ENCODE assay signal across 11 cellular contexts in the genomic region with DNA sequence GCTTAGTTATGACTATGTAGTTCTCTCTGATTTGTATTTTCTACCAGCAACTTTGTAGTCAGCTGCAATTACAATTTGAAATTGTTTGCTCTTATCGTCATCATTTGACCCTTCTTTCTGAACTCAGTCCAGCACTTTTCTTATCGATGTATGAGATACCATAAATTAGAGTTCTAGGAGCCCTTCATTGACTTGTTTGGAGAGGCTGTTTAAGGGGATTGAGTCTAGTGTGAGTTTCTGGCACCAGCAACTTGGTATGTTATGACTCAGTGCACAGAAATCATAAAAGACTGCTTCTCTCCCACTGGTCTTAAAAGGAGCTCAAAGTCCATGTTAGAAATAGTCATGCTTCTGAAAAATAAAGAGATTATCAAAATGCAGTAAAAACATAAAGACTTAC.
A peak's percentile ranks its signal among the peaks of the same experiment; 100 is the strongest.
DNase-seq lines count a peak whose midpoint lies in the region; ATAC-seq, FAIRE-seq and TF ChIP-seq lines count a peak whose summit lies in the region.
"Had no signal": no experiment of that assay in that cellular context is flagged by ENCODE, and none has a peak within 500 bp of the region (broad histone marks: within the 10 kb centered on the region; RNA-seq: fewer than 3 reads in every experiment).

No MANE protein-coding gene starts in this region.

- no peak overlapping the region for H3K27ac Mint-ChIP-seq in CD4-positive, alpha-beta T cell
- H3K27ac Mint-ChIP-seq: T-helper 2 cell treated with Interferon-gamma antibody and Interleukin-4, amounts not matched to agents 5 μg/mL and 100 μg/mL, for 36 hours had no signal

- no peaks in the 10 kb centered on the region for H3K36me3 ChIP-seq in heart right ventricle
- H3K36me3 ChIP-seq in smooth muscle cell (ENCODE audit: low read depth), result no peaks in the 10 kb centered on the region

- POLR2A ChIA-PET in CD4-positive, alpha-beta T cell (lab: Charles Lee), result no interaction called here

- FAIRE-seq in H54 (lab: Jason Lieb, UNC), result peak; percentile 84

- H3K4me2 ChIP-seq in smooth muscle cell, result peak overlapping the region; percentile 83

- no peaks in the 10 kb centered on the region for H3K4me1 Mint-ChIP-seq in CD4-positive, alpha-beta T cell (ENCODE audit: low read depth)

- H3K4me3 ChIP-seq in heart right ventricle (peak overlapping the region in 4 of 10 donors; percentile 10 to 23 (median 15)), smooth muscle cell (peak overlapping the region; percentile 39)

- no peaks in the 10 kb centered on the region for H4K20me1 ChIP-seq in smooth muscle cell (ENCODE audit: low read depth)

- H3K79me2 ChIP-seq in smooth muscle cell (ENCODE audit: low read depth), result no peaks in the 10 kb centered on the region

- 20 to 22% methylated on average over 2 of the region's 2 CpGs for WGBS in heart right ventricle, 2 donors
- WGBS in smooth muscle cell (ENCODE audit: low lambda C conversion rate), result 2% methylated on average over 2 of the region's 2 CpGs

- intact Hi-C loops in heart right ventricle (cut with DNase I), result no loop called here
- intact Hi-C loops in CD4-positive, alpha-beta T cell (cut with DNase I, micrococcal nuclease), result no loop called here

- TF ChIP-seq CTCF in heart right ventricle (IDR thresholded peaks at IDR 0.05) (no peak), smooth muscle cell (IDR thresholded peaks at IDR 0.05; ENCODE audit: borderline replicate concordance, insufficient read depth, poor library complexity, severe bottlenecking) (no peak)
- TF ChIP-seq CTCF in CD4-positive, alpha-beta T cell (IDR thresholded peaks at IDR 0.05), result no peak

- H3K36me3 Mint-ChIP-seq in CD4-positive, alpha-beta T cell (ENCODE audit: low read depth), result no peaks in the 10 kb centered on the region

- peak overlapping the region; percentile 23 for H2AFZ ChIP-seq in smooth muscle cell (ENCODE audit: low read depth)

- peak in 6 of 8 donors; percentile 58 to 83 (median 66) for ATAC-seq in heart right ventricle
- ATAC-seq in CD4-positive, alpha-beta T cell (ENCODE audit: poor library complexity), result no peak

- H3K9me3 ChIP-seq in heart right ventricle, result no peaks in the 10 kb centered on the region
- H3K9me3 ChIP-seq in smooth muscle cell (replicated peaks; ENCODE audit: low read depth), result no peaks in the 10 kb centered on the region
- H3K9me3 ChIP-seq in CD4-positive, alpha-beta T cell (ENCODE audit: control insufficient read depth, low read length), result no peaks in the 10 kb centered on the region

- TF ChIP-seq POLR2A in H54 (IDR thresholded peaks at IDR 0.05; ENCODE audit: low read depth, low read length), result no peak

- CTCF ChIA-PET in CD4-positive, alpha-beta T cell (lab: Charles Lee), result no interaction called here

- H3K27me3 ChIP-seq in heart right ventricle (no peaks in the 10 kb centered on the region), smooth muscle cell (ENCODE audit: low read depth) (no peaks in the 10 kb centered on the region)
- H3K27me3 ChIP-seq in CD4-positive, alpha-beta T cell (ENCODE audit: control insufficient read depth, insufficient read depth, low read length), result no peaks in the 10 kb centered on the region

- H3K27me3 Mint-ChIP-seq in CD4-positive, alpha-beta T cell, result no peaks in the 10 kb centered on the region

- H3K27ac ChIP-seq in heart right ventricle, result peak overlapping the region in 5 of 10 donors; percentile 16 to 57 (median 33)
- H3K27ac ChIP-seq in smooth muscle cell (ENCODE audit: low read depth), result peak overlapping the region; percentile 81
- H3K27ac ChIP-seq in CD4-positive, alpha-beta T cell (ENCODE audit: low read depth, low read length), result no peak overlapping the region

- H3K9ac ChIP-seq in smooth muscle cell (ENCODE audit: low read depth), result peak overlapping the region; percentile 25

- H3K9me3 Mint-ChIP-seq in CD4-positive, alpha-beta T cell, result no peaks in the 10 kb centered on the region
- H3K9me3 Mint-ChIP-seq: T-helper 2 cell treated with Interferon-gamma antibody and Interleukin-4, amounts not matched to agents 5 μg/mL and 100 μg/mL, for 36 hours had no signal

- no peaks in the 10 kb centered on the region for H3F3A ChIP-seq in smooth muscle cell (ENCODE audit: low read depth)

- DNase-seq in H54 (ENCODE audit: insufficient read length, low spot score) (no peak), RPMI7951 (ENCODE audit: low read depth) (peak; percentile 3), heart right ventricle (no peak), smooth muscle cell (lab: John Stamatoyannopoulos, UW; ENCODE audit: unreplicated experiment) (no peak), activated T-cell treated with anti-CD3 and anti-CD28 coated beads for 4 hours (no peak), NCI-H82 (lab: John Stamatoyannopoulos, UW) (no peak), activated gamma-delta T cell (lab: John Stamatoyannopoulos, UW) (no peak)
- no peak for DNase-seq in CD4-positive, alpha-beta T cell
- DNase-seq: activated naive CD4-positive, alpha-beta T cell treated with anti-CD3 and anti-CD28 coated beads, Interleukin-2, amount 50 U/mL, for 16 hours; stimulated activated CD4-positive, alpha-beta T cell treated with anti-CD3 and anti-CD28 coated beads, Interleukin-2, amount 100 ng/mL, for 24 hours had no signal

- H3K4me3 Mint-ChIP-seq in CD4-positive, alpha-beta T cell, result no peak overlapping the region
- H3K4me3 Mint-ChIP-seq: T-helper 2 cell treated with Interferon-gamma antibody and Interleukin-4, amounts not matched to agents 5 μg/mL and 100 μg/mL, for 36 hours had no signal

- H3K4me1 ChIP-seq in heart right ventricle (peaks cover 0 to 19% (median 9%) of the 10 kb centered on the region in 9 donors), smooth muscle cell (ENCODE audit: low read depth) (peaks cover 22% of the 10 kb centered on the region)
